Comparison of ENCODE assay signal across 8 cellular contexts in the genomic region with DNA sequence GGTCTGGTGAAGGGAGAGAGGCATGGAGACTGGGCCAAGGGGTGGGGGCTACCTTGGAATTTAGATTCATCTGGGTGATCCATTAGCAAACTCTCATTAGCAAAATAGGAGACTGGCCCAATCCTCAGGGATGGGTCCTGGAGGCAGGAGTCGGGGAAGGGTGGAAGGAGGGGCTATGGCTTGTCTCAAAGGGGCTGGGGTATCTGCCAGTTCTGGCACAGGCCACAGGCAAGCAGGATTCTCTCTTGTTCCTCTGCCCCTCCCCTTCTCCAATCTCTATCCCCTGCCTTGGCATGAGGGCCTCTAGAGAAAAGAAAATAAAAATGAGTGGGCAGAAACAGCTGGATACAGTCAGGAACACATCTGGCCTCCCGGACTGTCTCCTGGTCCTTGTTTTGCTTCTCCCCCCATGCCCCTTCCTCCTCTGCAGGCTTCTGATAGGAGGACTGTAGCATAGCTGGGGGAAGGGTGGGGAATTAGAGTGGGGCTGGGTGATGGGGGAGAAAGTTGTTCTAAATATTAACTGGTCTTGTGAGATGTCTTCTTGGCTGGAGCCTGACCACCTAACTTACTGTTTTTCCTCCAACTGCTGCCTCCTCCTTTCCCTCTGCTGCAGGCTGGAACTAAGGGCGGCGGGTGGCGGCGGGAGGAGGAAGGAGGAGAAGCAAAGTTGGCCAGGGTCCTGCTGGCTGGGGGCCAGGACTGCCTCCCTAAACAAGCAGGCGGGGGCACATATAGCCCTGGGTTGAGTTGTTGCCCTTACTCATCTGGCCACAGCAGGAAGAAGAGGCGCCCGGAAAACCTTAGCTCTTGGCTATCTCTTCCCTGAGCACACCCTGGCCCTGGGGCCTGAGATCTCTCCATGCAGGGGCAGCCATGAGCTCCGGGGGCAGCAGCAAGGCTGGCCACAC. TPM values are rescaled to one million over a fixed set of nuclear protein-coding genes. Genes with fewer than 3 reads are reported as not detected.
DNase-seq lines count a peak whose midpoint lies in the region; ATAC-seq and TF ChIP-seq lines count a peak whose summit lies in the region.

No MANE protein-coding gene starts in this region.

- H3K4me2 ChIP-seq in skeletal muscle satellite cell (ENCODE audit: low read length), result peak overlapping the region; percentile 85

- H3K36me3 ChIP-seq in heart right ventricle, result no peaks in the 10 kb centered on the region
- H3K36me3 ChIP-seq in skeletal muscle satellite cell (ENCODE audit: insufficient read depth, low read length), result no peaks in the 10 kb centered on the region

- WGBS in heart right ventricle, 2 donors, result 18 to 25% methylated on average over 8 of the region's 10 CpGs

- peaks cover 0 to 56% (median 0%) of the 10 kb centered on the region in 7 donors for H3K27me3 ChIP-seq in heart right ventricle
- no peaks in the 10 kb centered on the region for H3K27me3 ChIP-seq in skeletal muscle satellite cell (ENCODE audit: control insufficient read depth, insufficient read depth, low read length)

- H3K4me1 ChIP-seq in heart right ventricle (peaks cover 0 to 13% (median 0%) of the 10 kb centered on the region in 9 donors), skeletal muscle satellite cell (ENCODE audit: control insufficient read depth, insufficient read depth, low read length) (peaks cover 16% of the 10 kb centered on the region)

- H3K9ac ChIP-seq in skeletal muscle satellite cell (ENCODE audit: low read depth, low read length), result peak overlapping the region; percentile 63

- DNase-seq in H4 (ENCODE audit: low spot score) (peak; percentile 62), UCSD-AML1 (lab: John Stamatoyannopoulos, UW; ENCODE audit: unreplicated experiment) (peak; percentile 56), heart right ventricle (peak; percentile 60 to 78), NCI-H1694 (lab: John Stamatoyannopoulos, UW) (no peak), epidermal melanocyte (ENCODE audit: insufficient read length, low spot score) (no peak), NCI-H1092 (lab: John Stamatoyannopoulos, UW) (no peak)

- intact Hi-C loops in heart right ventricle (cut with DNase I), result loop anchor here in 6 of 10 donors (10.0 kb wide), 2 partner anchors 527 to 1137 kb away; no protein-coding TSS in a partner anchor

- no peak for TF ChIP-seq CTCF in heart right ventricle (IDR thresholded peaks at IDR 0.05)

- H3K9me3 ChIP-seq in heart right ventricle (no peaks in the 10 kb centered on the region), skeletal muscle satellite cell (replicated peaks; ENCODE audit: low read length) (no peaks in the 10 kb centered on the region)

- H3K4me3 ChIP-seq in heart right ventricle, result peak overlapping the region in 6 of 10 donors; percentile 7 to 34 (median 24)
- peak overlapping the region; percentile 65 for H3K4me3 ChIP-seq in skeletal muscle satellite cell (ENCODE audit: low read length)

- ATAC-seq in heart right ventricle (peak; percentile 67 to 85 (median 78)), HG03097 (IDR thresholded peaks at IDR 0.05; ENCODE audit: low FRiP score, unreplicated experiment) (no peak)

- peak overlapping the region in 6 of 10 donors; percentile 14 to 56 (median 42) for H3K27ac ChIP-seq in heart right ventricle

RNA-seq across cellular contexts. Expression of a gene that starts 53.3 kb away (rescaled TPM):
- 39.5 and 41.5 TPM in 2 replicates for total RNA-seq in H4 (2014; rRNA removed; shearing (Covaris generic))
- total RNA-seq in heart right ventricle, result 10 to 100 TPM; 10.6 to 15.1 (median 14.0) TPM
- 10 to 100 TPM; 14.7 to 24.4 TPM for polyA plus RNA-seq in heart right ventricle
- 19.7 and 21.5 TPM in 2 replicates for total RNA-seq in skeletal muscle satellite cell (2012; rRNA removed)

Comparison
In these comparisons a context has a peak if more than half of its experiments do, and no peak if none do; other contexts are left out.
1. DNase-seq: peak in H4 (single experiment), UCSD-AML1 (single experiment) and heart right ventricle (2 of 2); none in NCI-H1694 (single experiment), epidermal melanocyte (single experiment) and NCI-H1092 (single experiment).